12 cellular contexts compared by ENCODE assay signal in genomic region chr15:62165793-62166380, GRCh38. TPM values are rescaled to one million over a fixed set of nuclear protein-coding genes. Genes with fewer than 3 reads are reported as not detected.
DNase-seq lines count a peak whose midpoint lies in the region; ATAC-seq and TF ChIP-seq lines count a peak whose summit lies in the region.
"Had no signal": no experiment of that assay in that cellular context is flagged by ENCODE, and none has a peak within 500 bp of the region (broad histone marks: within the 10 kb centered on the region; RNA-seq: fewer than 3 reads in every experiment).

No MANE protein-coding gene starts in this region.

- no peak for ATAC-seq in naive thymus-derived CD4-positive, alpha-beta T cell
- no peak for ATAC-seq in GM19397 (IDR thresholded peaks at IDR 0.05; ENCODE audit: unreplicated experiment)

- H3K4me1 ChIP-seq in A673 (ENCODE audit: insufficient read depth, low read length, poor library complexity, severe bottlenecking), result peaks cover 30% of the 10 kb centered on the region
- H3K4me1 ChIP-seq in naive thymus-derived CD4-positive, alpha-beta T cell (ENCODE audit: control insufficient read depth in 2 of 2, insufficient read depth in 2 of 2, low read length in 2 of 2), result no peaks in the 10 kb centered on the region

- peak overlapping the region; percentile 96 for H3K27ac Mint-ChIP-seq in Calu3 (ENCODE audit: unreplicated experiment)
- H3K27ac Mint-ChIP-seq in naive thymus-derived CD4-positive, alpha-beta T cell, result no peak overlapping the region

- H3K27me3 ChIP-seq in A673 (replicated peaks; ENCODE audit: insufficient read depth, low read depth, low read length, poor library complexity), result peaks cover 22% of the 10 kb centered on the region
- peaks cover 0 to 15% of the 10 kb centered on the region in 2 donors for H3K27me3 ChIP-seq in naive thymus-derived CD4-positive, alpha-beta T cell (ENCODE audit: control insufficient read depth in 2 of 2, insufficient read depth in 2 of 2, low read length in 2 of 2)

- H3K36me3 ChIP-seq in A673 (ENCODE audit: insufficient read depth, low read length, poor library complexity, severe bottlenecking), result no peaks in the 10 kb centered on the region
- H3K36me3 ChIP-seq in naive thymus-derived CD4-positive, alpha-beta T cell (ENCODE audit: control insufficient read depth in 2 of 3, insufficient read depth in 3 of 3, low read length in 3 of 3), result no peaks in the 10 kb centered on the region

- H3K36me3 Mint-ChIP-seq in Calu3 (ENCODE audit: insufficient read depth, unreplicated experiment), result peaks cover 42% of the 10 kb centered on the region
- no peaks in the 10 kb centered on the region for H3K36me3 Mint-ChIP-seq in naive thymus-derived CD4-positive, alpha-beta T cell

- peaks cover 36% of the 10 kb centered on the region for H3K4me1 Mint-ChIP-seq in Calu3 (ENCODE audit: low read depth, unreplicated experiment)
- peaks cover 0 to 22% (median 21%) of the 10 kb centered on the region in 7 donors for H3K4me1 Mint-ChIP-seq in naive thymus-derived CD4-positive, alpha-beta T cell

- peak overlapping the region; percentile 94 for H3K4me3 Mint-ChIP-seq in Calu3 (ENCODE audit: low read depth, unreplicated experiment)
- peak overlapping the region in 9 of 10 donors; percentile 0 to 84 (median 51) for H3K4me3 Mint-ChIP-seq in naive thymus-derived CD4-positive, alpha-beta T cell

- DNase-seq in A673 (ENCODE audit: low spot score), result peak; percentile 62
- DNase-seq in Calu3, result no peak
- peak; percentile 57 to 84 for DNase-seq in dermis microvascular lymphatic vessel endothelial cell (ENCODE audit: low read depth in 2 of 2)
- no peak for DNase-seq in naive thymus-derived CD4-positive, alpha-beta T cell
- no peak for DNase-seq in NCI-H1694 (lab: John Stamatoyannopoulos, UW)
- no peak for DNase-seq in posterior vena cava (ENCODE audit: low spot score)
- no peak for DNase-seq in hippocampal formation (lab: John Stamatoyannopoulos, UW)
- DNase-seq: NCI-H2171 treated with DMSO at 0.1 percent for 48 hours had no signal

- intact Hi-C loops in A673 (cut with micrococcal nuclease; ENCODE audit: unreplicated experiment) (no loop called here), Calu3 (cut with micrococcal nuclease; ENCODE audit: unreplicated experiment) (loop anchor here (2.0 kb wide), 1 partner anchor 41 kb away; no protein-coding TSS in a partner anchor), posterior vena cava (cut with DNase I) (no loop called here)
- intact Hi-C loops in naive thymus-derived CD4-positive, alpha-beta T cell (cut with micrococcal nuclease), result no loop called here

- no peaks in the 10 kb centered on the region for H3K27me3 Mint-ChIP-seq in Calu3 (ENCODE audit: unreplicated experiment)
- H3K27me3 Mint-ChIP-seq in naive thymus-derived CD4-positive, alpha-beta T cell, result peaks cover 46 to 78% (median 59%) of the 10 kb centered on the region in 5 donors

- no TSS peak for BruUV-seq in A673 (replicated peaks; lab: Mats Ljungman, UMichigan)
- no TSS peak for BruUV-seq in Calu3 (replicated peaks; lab: Mats Ljungman, UMichigan)

- H3K27ac ChIP-seq in A673 (ENCODE audit: low read depth, low read length, poor library complexity, severe bottlenecking), result no peak overlapping the region
- H3K27ac ChIP-seq in naive thymus-derived CD4-positive, alpha-beta T cell (ENCODE audit: low read depth, low read length), result no peak overlapping the region
- H3K27ac ChIP-seq: PC-9 had no signal

- peaks cover 2% of the 10 kb centered on the region for H3K9me3 Mint-ChIP-seq in Calu3 (ENCODE audit: low read depth, unreplicated experiment)
- H3K9me3 Mint-ChIP-seq in naive thymus-derived CD4-positive, alpha-beta T cell, result peaks cover 0 to 2% (median 0%) of the 10 kb centered on the region in 11 donors

- no peak for TF ChIP-seq CTCF in A673 (conservative IDR thresholded peaks at IDR 0.05; ENCODE audit: low read depth, low read length)
- no peak for TF ChIP-seq CTCF in Calu3 (IDR thresholded peaks at IDR 0.05; ENCODE audit: unreplicated experiment)

- POLR2A ChIA-PET in A673 (lab: Charles Lee; ENCODE audit: low non-redundant PET), result no interaction called here
- POLR2A ChIA-PET in naive thymus-derived CD4-positive, alpha-beta T cell (lab: Charles Lee), result no interaction called here

- no peak overlapping the region for H3K4me3 ChIP-seq in A673 (ENCODE audit: low read depth, low read length, poor library complexity, severe bottlenecking)
- H3K4me3 ChIP-seq in naive thymus-derived CD4-positive, alpha-beta T cell (ENCODE audit: low read length), result no peak overlapping the region
- H3K4me3 ChIP-seq: PC-9 had no signal

- no peaks in the 10 kb centered on the region for H3K9me3 ChIP-seq in A673 (ENCODE audit: low read depth, low read length, poor library complexity, severe bottlenecking)
- no peaks in the 10 kb centered on the region for H3K9me3 ChIP-seq in naive thymus-derived CD4-positive, alpha-beta T cell (ENCODE audit: control insufficient read depth in 2 of 3, low read length in 3 of 3)

- CTCF ChIA-PET in A673 (lab: Charles Lee), result no interaction called here
- CTCF ChIA-PET in Calu3 (lab: Charles Lee), result interaction anchor here (0.7 to 1.5 kb wide), 3 partner anchors 82 to 141 kb away, joined by 3 to 10 read pairs (median 3); no protein-coding TSS in a partner anchor
- CTCF ChIA-PET in naive thymus-derived CD4-positive, alpha-beta T cell (lab: Charles Lee), result no interaction called here

RNA-seq across cellular contexts. Expression of gene C2CD4B, which starts 0.8 kb away (rescaled TPM):
- total RNA-seq in A673 (2021), result 0.54 and 0.70 TPM in 2 replicates
- total RNA-seq in Calu3 (2022), result 18.8 and 29.9 TPM in 2 replicates
- total RNA-seq in dermis microvascular lymphatic vessel endothelial cell, result 28.2 and 44.5 TPM in 2 replicates
- total RNA-seq in naive thymus-derived CD4-positive, alpha-beta T cell, result under 1 TPM in 2 of 5 experiments, not detected in 3; 0.15 to 0.24 TPM
- polyA plus RNA-seq in naive thymus-derived CD4-positive, alpha-beta T cell, result not detected
- total RNA-seq in posterior vena cava, result 1 to 10 TPM; 1.1 to 2.0 TPM
- total RNA-seq: myocyte, PC-9 had no signal
- polyA plus RNA-seq: BJ had no signal

Comparison
In these comparisons a context has a peak if more than half of its experiments do, and no peak if none do; other contexts are left out.
1. DNase-seq: peak in A673 (single experiment) and dermis microvascular lymphatic vessel endothelial cell (2 of 2); none in Calu3 (single experiment), naive thymus-derived CD4-positive, alpha-beta T cell (0 of 9), NCI-H1694 (single experiment), posterior vena cava (single experiment) and hippocampal formation (0 of 2).